In genomic region chr1:61329556-61329955, GRCh38 we compare ENCODE assay signal across 25 cellular contexts.
"Had no signal": no experiment of that assay in that cellular context is flagged by ENCODE, and none has a peak within 500 bp of the region (broad histone marks: within the 10 kb centered on the region; RNA-seq: fewer than 3 reads in every experiment).

No MANE protein-coding gene starts in this region.

- H3K4me3 ChIP-seq: coronary artery, dorsolateral prefrontal cortex, esophagus squamous epithelium, gastroesophageal sphincter, heart left ventricle, hepatocyte, left lung, lower lobe of right lung had no signal

- H3K4me1 ChIP-seq: left lung, lower lobe of right lung had no signal

- H3K27me3 Mint-ChIP-seq: naive thymus-derived CD4-positive, alpha-beta T cell had no signal

- H3K9me3 Mint-ChIP-seq: immature natural killer cell had no signal

- FAIRE-seq: colon, endothelial cell of umbilical vein, frontal cortex had no signal

- H3K36me3 ChIP-seq: left lung, lower lobe of right lung had no signal

- H3K27me3 ChIP-seq: dorsolateral prefrontal cortex, esophagus squamous epithelium, gastroesophageal sphincter, heart left ventricle, hepatocyte, left lung had no signal

- DNase-seq: dermis blood vessel endothelial cell; dorsolateral prefrontal cortex; effector CD4-positive, alpha-beta T cell; effector memory CD4-positive, alpha-beta T cell; erythroblast; esophagus squamous epithelium; foreskin fibroblast; heart left ventricle; hypothalamus; immature natural killer cell; islet precursor cell; left cardiac atrium; left lung; left ventricle myocardium superior; lower lobe of right lung; mesenchymal stem cell; naive thymus-derived CD4-positive, alpha-beta T cell had no signal

- H3K9me3 ChIP-seq: esophagus squamous epithelium, gastroesophageal sphincter, heart left ventricle, left lung, lower lobe of right lung had no signal

- H3K4me2 ChIP-seq: hepatocyte had no signal

- H3K4me3 Mint-ChIP-seq: immature natural killer cell; mesothelial cell of epicardium; naive thymus-derived CD4-positive, alpha-beta T cell had no signal

- H3K27ac Mint-ChIP-seq: immature natural killer cell, mesothelial cell of epicardium had no signal

- H2AFZ ChIP-seq: hepatocyte had no signal

- H3K4me1 Mint-ChIP-seq: immature natural killer cell had no signal

- H3K36me3 Mint-ChIP-seq: immature natural killer cell had no signal

- ATAC-seq: esophagus mucosa; gastroesophageal sphincter; heart left ventricle; left cardiac atrium; left lung; left ventricle myocardium superior; lower lobe of right lung; naive thymus-derived CD4-positive, alpha-beta T cell had no signal

- H3K27ac ChIP-seq: coronary artery, dorsolateral prefrontal cortex, esophagus squamous epithelium, gastroesophageal sphincter, heart left ventricle, hepatocyte, left lung, lower lobe of right lung had no signal
